ENCODE assay signal across 6 cellular contexts in genomic region chr5:137501226-137501625, GRCh38. TPM values are rescaled to one million over a fixed set of nuclear protein-coding genes. Genes with fewer than 3 reads are reported as not detected.
"Had no signal": no experiment of that assay in that cellular context is flagged by ENCODE, and none has a peak within 500 bp of the region (broad histone marks: within the 10 kb centered on the region; RNA-seq: fewer than 3 reads in every experiment).

No MANE protein-coding gene starts in this region.

- ATAC-seq: HepG2, K562 had no signal

- H3K27ac ChIP-seq: HL-60 had no signal

- H3K9me3 Mint-ChIP-seq: IgD-negative memory B cell had no signal

- H3K4me1 Mint-ChIP-seq: IgD-negative memory B cell had no signal

- H3K4me3 Mint-ChIP-seq: IgD-negative memory B cell had no signal

- H3K27ac Mint-ChIP-seq: IgD-negative memory B cell had no signal

- H3K36me3 Mint-ChIP-seq: IgD-negative memory B cell had no signal

- H3K4me3 ChIP-seq: K562 had no signal

- DNase-seq: IMR-90 had no signal

RNA-seq across cellular contexts. Expression of gene SPOCK1, which starts 2.1 kb away (rescaled TPM):
- total RNA-seq: HT-29 had no signal
- polyA plus RNA-seq: IgD-negative memory B cell had no signal
